26 cellular contexts compared by ENCODE assay signal in the genomic region with DNA sequence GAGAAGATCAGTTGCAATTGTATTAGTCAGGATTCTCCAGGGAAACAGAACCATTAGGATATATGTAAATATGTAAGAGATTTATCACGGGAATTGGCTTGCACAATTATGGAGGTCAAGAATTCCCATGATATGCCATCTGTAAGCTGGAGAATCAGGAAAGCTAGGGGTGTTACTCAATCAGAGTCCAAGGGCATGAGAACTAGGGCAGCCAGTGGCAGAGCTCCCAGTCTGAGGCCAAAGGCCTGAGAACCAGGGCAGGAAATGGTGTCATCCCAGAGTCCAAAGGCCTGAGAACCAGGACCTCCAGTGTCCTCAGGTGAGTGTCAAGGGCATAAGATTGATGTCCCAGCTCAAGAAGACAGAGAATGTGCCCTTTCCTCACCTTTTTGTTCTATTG. TPM values are rescaled to one million over a fixed set of nuclear protein-coding genes. Genes with fewer than 3 reads are reported as not detected.
DNase-seq lines count a peak whose midpoint lies in the region; ATAC-seq and TF ChIP-seq lines count a peak whose summit lies in the region.
"Had no signal": no experiment of that assay in that cellular context is flagged by ENCODE, and none has a peak within 500 bp of the region (broad histone marks: within the 10 kb centered on the region; RNA-seq: fewer than 3 reads in every experiment).

No MANE protein-coding gene starts in this region.

- H3K4me1 ChIP-seq in right lobe of liver (peaks cover 0 to 13% (median 3%) of the 10 kb centered on the region in 4 donors), subcutaneous abdominal adipose tissue (ENCODE audit: control insufficient read depth in 5 of 5, insufficient read depth in 5 of 5, low read length in 5 of 5) (peaks cover 0 to 9% (median 5%) of the 10 kb centered on the region in 5 donors), vagina (no peaks in the 10 kb centered on the region)
- H3K4me1 ChIP-seq: psoas muscle, upper lobe of right lung had no signal

- no peaks in the 10 kb centered on the region for H3K9me3 ChIP-seq in right lobe of liver
- peaks cover 0 to 4% (median 0%) of the 10 kb centered on the region in 5 donors for H3K9me3 ChIP-seq in subcutaneous abdominal adipose tissue (ENCODE audit: control insufficient read depth in 5 of 5, low read length in 5 of 5)
- H3K9me3 ChIP-seq in vagina, result no peaks in the 10 kb centered on the region
- H3K9me3 ChIP-seq: psoas muscle, upper lobe of right lung had no signal

- TF ChIP-seq POLR2A in right lobe of liver (IDR thresholded peaks at IDR 0.05) (no peak), vagina (IDR thresholded peaks at IDR 0.05) (no peak)

- intact Hi-C loops in right lobe of liver (cut with DNase I) (no loop called here), vagina (cut with DNase I) (no loop called here)

- peak overlapping the region in 1 of 5 donors; percentile 100 for H3K9ac ChIP-seq in subcutaneous abdominal adipose tissue (ENCODE audit: low read length in 5 of 5)
- H3K9ac ChIP-seq: BLaER1 treated with 17β-estradiol and CSF1 and Interleukin-3, amounts not matched to agents 10 nM and 100 nM had no signal

- H3K27me3 ChIP-seq in right lobe of liver, result no peaks in the 10 kb centered on the region
- peaks cover 0 to 7% (median 0%) of the 10 kb centered on the region in 5 donors for H3K27me3 ChIP-seq in subcutaneous abdominal adipose tissue (ENCODE audit: control insufficient read depth in 5 of 5, insufficient read depth in 4 of 5, low read length in 5 of 5)
- no peaks in the 10 kb centered on the region for H3K27me3 ChIP-seq in vagina
- H3K27me3 ChIP-seq: BLaER1 treated with 17β-estradiol and CSF1 and Interleukin-3, amounts not matched to agents 10 nM and 100 nM; dorsolateral prefrontal cortex; upper lobe of right lung had no signal

- DNase-seq in HS-5 (ENCODE audit: low read depth) (peak; percentile 52), epithelial cell of esophagus (ENCODE audit: low read depth) (peak; percentile 14), right lobe of liver (peak; percentile 73 to 89 (median 82)), vagina (ENCODE audit: extremely low spot score in 2 of 2) (no peak), AG08396 (ENCODE audit: low spot score) (no peak), NCI-H1092 treated with DMSO at 0.1 percent for 48 hours (lab: John Stamatoyannopoulos, UW) (no peak)
- DNase-seq: activated CD8-positive, alpha-beta T cell treated with anti-CD3 and anti-CD28 coated beads for 36 hours; activated naive CD4-positive, alpha-beta T cell; activated T-cell treated with anti-CD3 and anti-CD28 coated beads, Interleukin-2, amount 50 U/mL, for 1 hour; dorsolateral prefrontal cortex; left colon; NCI-H1105; NCI-H2081 treated with DMSO at 0.1 percent for 48 hours; NCI-H510A; psoas muscle; upper lobe of right lung had no signal

- H3K4me3 ChIP-seq in epithelial cell of esophagus (ENCODE audit: low read length), result no peak overlapping the region
- no peak overlapping the region for H3K4me3 ChIP-seq in right lobe of liver
- peak overlapping the region in 1 of 5 donors; percentile 53 for H3K4me3 ChIP-seq in subcutaneous abdominal adipose tissue (ENCODE audit: low read depth in 1 of 5, low read length in 5 of 5)
- no peak overlapping the region for H3K4me3 ChIP-seq in vagina
- H3K4me3 ChIP-seq: BLaER1 treated with 17β-estradiol and CSF1 and Interleukin-3, amounts not matched to agents 10 nM and 100 nM; dorsolateral prefrontal cortex; psoas muscle; SK-N-MC; upper lobe of right lung had no signal

- WGBS in right lobe of liver (ENCODE audit: insufficient coverage, low coverage, low lambda C conversion rate, missing lambda C conversion rate), result 6% methylated on average over 1 of the region's 1 CpG

- ATAC-seq in right lobe of liver, result peak; percentile 99 to 100 (median 99)
- ATAC-seq: activated CD8-positive, alpha-beta T cell treated with anti-CD3 and anti-CD28 coated beads for 36 hours; left colon; psoas muscle; upper lobe of right lung; WTC11 had no signal

- H3K27ac ChIP-seq in right lobe of liver (no peak overlapping the region), subcutaneous abdominal adipose tissue (ENCODE audit: low read depth, low read length) (peak overlapping the region; percentile 47), vagina (no peak overlapping the region)
- H3K27ac ChIP-seq: BLaER1 treated with 17β-estradiol and CSF1 and Interleukin-3, amounts not matched to agents 10 nM and 100 nM; dorsolateral prefrontal cortex; epithelial cell of prostate; psoas muscle; SK-N-MC; upper lobe of right lung had no signal

- H3K36me3 ChIP-seq in right lobe of liver (no peaks in the 10 kb centered on the region), subcutaneous abdominal adipose tissue (ENCODE audit: control insufficient read depth in 5 of 5, insufficient read depth in 5 of 5, low read length in 5 of 5) (peaks cover 0 to 4% (median 0%) of the 10 kb centered on the region in 5 donors), vagina (no peaks in the 10 kb centered on the region)
- H3K36me3 ChIP-seq: BLaER1 treated with 17β-estradiol and CSF1 and Interleukin-3, amounts not matched to agents 10 nM and 100 nM; upper lobe of right lung had no signal

- no peak for TF ChIP-seq CTCF in epithelial cell of esophagus (IDR thresholded peaks at IDR 0.05; ENCODE audit: insufficient read depth, low read depth, low read length, missing control alignments)
- TF ChIP-seq CTCF in right lobe of liver (IDR thresholded peaks at IDR 0.05), result no peak
- TF ChIP-seq CTCF in vagina (IDR thresholded peaks at IDR 0.05), result no peak

RNA-seq across cellular contexts. Expression of a gene that starts 35.1 kb away (rescaled TPM):
- total RNA-seq in right lobe of liver (10 to 100 TPM in 5 of 6 experiments, 1 to 10 TPM in 1; 5.5 to 24.4 (median 19.2) TPM), vagina (12.8 TPM)

RNA-seq across cellular contexts. Expression of a gene that starts 35.3 kb away (rescaled TPM):
- total RNA-seq in right lobe of liver, result 10 to 100 TPM; 20.6 to 54.2 (median 37.1) TPM
- 44.9 TPM for total RNA-seq in vagina

RNA-seq across cellular contexts. Expression of a gene that starts 42.1 kb away (rescaled TPM):
- total RNA-seq in right lobe of liver (1 to 10 TPM in 3 of 6 experiments, under 1 TPM in 3; 0.62 to 3.4 (median 0.99) TPM), vagina (0.74 TPM)
- total RNA-seq: H1, HT1080, left colon, neural crest cell, psoas muscle, RPMI7951, upper lobe of right lung, WTC11 had no signal

RNA-seq across cellular contexts. Expression of a gene that starts 47.9 kb away (rescaled TPM):
- 10 to 100 TPM in 2 of 6 experiments, 1 to 10 TPM in 4; 1.7 to 25.4 (median 4.9) TPM for total RNA-seq in right lobe of liver
- 684 TPM for total RNA-seq in vagina
- total RNA-seq: mononuclear cell had no signal

Comparison
In these comparisons a context has a peak if more than half of its experiments do, and no peak if none do; other contexts are left out.
1. DNase-seq: peak in HS-5 (single experiment), epithelial cell of esophagus (single experiment) and right lobe of liver (3 of 3); none in vagina (0 of 2), AG08396 (single experiment) and NCI-H1092 treated with DMSO at 0.1 percent for 48 hours (single experiment).